Comparison of ENCODE assay signal across 8 cellular contexts in genomic region chr10:133394064-133394663, GRCh38. TPM values are rescaled to one million over a fixed set of nuclear protein-coding genes. Genes with fewer than 3 reads are reported as not detected.
DNase-seq lines count a peak whose midpoint lies in the region; ATAC-seq, FAIRE-seq and TF ChIP-seq lines count a peak whose summit lies in the region.

TSS of gene MTG1 (plus strand) at chr10:133394157. CDS start at chr10:133394221, 64 bp downstream.

- no peak for FAIRE-seq in RCC 7860 (lab: Jason Lieb, UNC)

- no peaks in the 10 kb centered on the region for H3K9me3 Mint-ChIP-seq in IgD-negative memory B cell
- no peaks in the 10 kb centered on the region for H3K9me3 Mint-ChIP-seq in activated T-helper 2 cell treated with anti-CD3 and anti-CD28 coated beads, Interferon-gamma antibody, Interleukin-2, Interleukin-4, amounts not matched to agents 10 μg/mL and 5 μg/mL and 100 μg/mL, durations not matched to agents 14 hours and 24 hours and 36 hours
- H3K9me3 Mint-ChIP-seq in naive thymus-derived CD8-positive, alpha-beta T cell: no peaks in the 10 kb centered on the region
- no peaks in the 10 kb centered on the region for H3K9me3 Mint-ChIP-seq in stimulated activated naive CD8-positive, alpha-beta T cell treated with anti-CD3 and anti-CD28 coated beads, Interleukin-15, Interleukin-2, amounts not matched to agents 100 ng/mL and 50 ng/mL, for 24 hours

- peak within 1 kb of the TSS; percentile 75 to 97 (median 87) for H3K27ac Mint-ChIP-seq in IgD-negative memory B cell
- H3K27ac Mint-ChIP-seq in activated T-helper 2 cell treated with anti-CD3 and anti-CD28 coated beads, Interferon-gamma antibody, Interleukin-2, Interleukin-4, amounts not matched to agents 10 μg/mL and 5 μg/mL and 100 μg/mL, durations not matched to agents 14 hours and 24 hours and 36 hours: peak within 1 kb of the TSS; percentile 96
- peak within 1 kb of the TSS; percentile 85 to 96 (median 92) for H3K27ac Mint-ChIP-seq in naive thymus-derived CD8-positive, alpha-beta T cell
- peak within 1 kb of the TSS; percentile 97 for H3K27ac Mint-ChIP-seq in stimulated activated naive CD8-positive, alpha-beta T cell treated with anti-CD3 and anti-CD28 coated beads, Interleukin-15, Interleukin-2, amounts not matched to agents 100 ng/mL and 50 ng/mL, for 24 hours

- H3K4me3 ChIP-seq in fibroblast of mammary gland (ENCODE audit: control insufficient read depth, low read depth, low read length): peak within 1 kb of the TSS; percentile 89

- peaks cover 7% of the 10 kb centered on the region for H3K36me3 Mint-ChIP-seq in IgD-negative memory B cell
- peaks cover 43% of the 10 kb centered on the region for H3K36me3 Mint-ChIP-seq in activated T-helper 2 cell treated with anti-CD3 and anti-CD28 coated beads, Interferon-gamma antibody, Interleukin-2, Interleukin-4, amounts not matched to agents 10 μg/mL and 5 μg/mL and 100 μg/mL, durations not matched to agents 14 hours and 24 hours and 36 hours (ENCODE audit: low read depth)
- peaks cover 0 to 32% (median 0%) of the 10 kb centered on the region in 3 donors for H3K36me3 Mint-ChIP-seq in naive thymus-derived CD8-positive, alpha-beta T cell
- peaks cover 38% of the 10 kb centered on the region for H3K36me3 Mint-ChIP-seq in stimulated activated naive CD8-positive, alpha-beta T cell treated with anti-CD3 and anti-CD28 coated beads, Interleukin-15, Interleukin-2, amounts not matched to agents 100 ng/mL and 50 ng/mL, for 24 hours (ENCODE audit: low read depth)

- ATAC-seq in GM21576 (IDR thresholded peaks at IDR 0.05; ENCODE audit: unreplicated experiment): peak; percentile 62
- ATAC-seq in naive thymus-derived CD8-positive, alpha-beta T cell: peak; percentile 73 to 75

- POLR2A ChIA-PET in naive thymus-derived CD8-positive, alpha-beta T cell (lab: Charles Lee): interaction anchor here (1.0 to 2.0 kb wide), 4 partner anchors 14 to 58 kb away, joined by 4 to 5 read pairs (median 4); partner anchors contain the start of genes CALY and ECHS1

- H3K27me3 Mint-ChIP-seq in IgD-negative memory B cell: no peaks in the 10 kb centered on the region
- no peaks in the 10 kb centered on the region for H3K27me3 Mint-ChIP-seq in activated T-helper 2 cell treated with anti-CD3 and anti-CD28 coated beads, Interferon-gamma antibody, Interleukin-2, Interleukin-4, amounts not matched to agents 10 μg/mL and 5 μg/mL and 100 μg/mL, durations not matched to agents 14 hours and 24 hours and 36 hours (ENCODE audit: low read depth)
- no peaks in the 10 kb centered on the region for H3K27me3 Mint-ChIP-seq in naive thymus-derived CD8-positive, alpha-beta T cell
- H3K27me3 Mint-ChIP-seq in stimulated activated naive CD8-positive, alpha-beta T cell treated with anti-CD3 and anti-CD28 coated beads, Interleukin-15, Interleukin-2, amounts not matched to agents 100 ng/mL and 50 ng/mL, for 24 hours: no peaks in the 10 kb centered on the region

- intact Hi-C loops in activated T-helper 2 cell treated with anti-CD3 and anti-CD28 coated beads, Interferon-gamma antibody, Interleukin-2, Interleukin-4, amounts not matched to agents 10 μg/mL and 5 μg/mL and 100 μg/mL, durations not matched to agents 14 hours and 24 hours and 36 hours (cut with micrococcal nuclease): loop anchor here (1.0 to 5.0 kb wide), 2 partner anchors 37 to 67 kb away; no protein-coding TSS in a partner anchor

- no peak for TF ChIP-seq CTCF in fibroblast of mammary gland (conservative IDR thresholded peaks at IDR 0.05; ENCODE audit: control insufficient read depth, insufficient read depth, low read depth, low read length)

- peaks cover 29 to 34% (median 30%) of the 10 kb centered on the region in 3 donors for H3K4me1 Mint-ChIP-seq in IgD-negative memory B cell
- peaks cover 34% of the 10 kb centered on the region for H3K4me1 Mint-ChIP-seq in activated T-helper 2 cell treated with anti-CD3 and anti-CD28 coated beads, Interferon-gamma antibody, Interleukin-2, Interleukin-4, amounts not matched to agents 10 μg/mL and 5 μg/mL and 100 μg/mL, durations not matched to agents 14 hours and 24 hours and 36 hours (ENCODE audit: low read depth)
- H3K4me1 Mint-ChIP-seq in naive thymus-derived CD8-positive, alpha-beta T cell: peaks cover 26 to 60% (median 44%) of the 10 kb centered on the region in 4 donors
- peaks cover 63% of the 10 kb centered on the region for H3K4me1 Mint-ChIP-seq in stimulated activated naive CD8-positive, alpha-beta T cell treated with anti-CD3 and anti-CD28 coated beads, Interleukin-15, Interleukin-2, amounts not matched to agents 100 ng/mL and 50 ng/mL, for 24 hours (ENCODE audit: low read depth)

- peak; percentile 59 for DNase-seq in DMS79 treated with DMSO at 0.1 percent for 48 hours (lab: John Stamatoyannopoulos, UW)
- DNase-seq in RCC 7860 (ENCODE audit: low spot score): peak; percentile 84
- DNase-seq in activated T-helper 2 cell treated with anti-CD3 and anti-CD28 coated beads, Interferon-gamma antibody, Interleukin-2, Interleukin-4, amounts not matched to agents 10 μg/mL and 5 μg/mL and 100 μg/mL, durations not matched to agents 14 hours and 24 hours and 36 hours (ENCODE audit: low spot score): peak; percentile 93
- DNase-seq in fibroblast of mammary gland (ENCODE audit: low read depth): peak; percentile 85
- peak in 9 of 10 donors; percentile 84 to 94 (median 92) for DNase-seq in naive thymus-derived CD8-positive, alpha-beta T cell

- peak within 1 kb of the TSS; percentile 88 to 94 (median 90) for H3K4me3 Mint-ChIP-seq in IgD-negative memory B cell
- peak within 1 kb of the TSS; percentile 96 for H3K4me3 Mint-ChIP-seq in activated T-helper 2 cell treated with anti-CD3 and anti-CD28 coated beads, Interferon-gamma antibody, Interleukin-2, Interleukin-4, amounts not matched to agents 10 μg/mL and 5 μg/mL and 100 μg/mL, durations not matched to agents 14 hours and 24 hours and 36 hours (ENCODE audit: low read depth)
- H3K4me3 Mint-ChIP-seq in naive thymus-derived CD8-positive, alpha-beta T cell: peak within 1 kb of the TSS; percentile 82 to 95 (median 92)
- H3K4me3 Mint-ChIP-seq in stimulated activated naive CD8-positive, alpha-beta T cell treated with anti-CD3 and anti-CD28 coated beads, Interleukin-15, Interleukin-2, amounts not matched to agents 100 ng/mL and 50 ng/mL, for 24 hours: peak within 1 kb of the TSS; percentile 96

RNA-seq across cellular contexts. Expression of gene MTG1, which starts in this region (rescaled TPM):
- 51.8 TPM for polyA plus RNA-seq in IgD-negative memory B cell
- total RNA-seq in activated T-helper 2 cell treated with anti-CD3 and anti-CD28 coated beads, Interferon-gamma antibody, Interleukin-2, Interleukin-4, amounts not matched to agents 10 μg/mL and 5 μg/mL and 100 μg/mL, durations not matched to agents 14 hours and 24 hours and 36 hours: 67.6 and 69.0 TPM in 2 replicates
- total RNA-seq in naive thymus-derived CD8-positive, alpha-beta T cell: 10 to 100 TPM; 62.4 to 67.9 TPM
- polyA plus RNA-seq in naive thymus-derived CD8-positive, alpha-beta T cell: 10 to 100 TPM; 19.4 to 37.9 (median 28.5) TPM

Comparison
In these comparisons a context has a peak if more than half of its experiments do, and no peak if none do; other contexts are left out.
1. Peak in every context shown above with its lines: DNase-seq, ATAC-seq and H3K4me3 ChIP-seq.